28 cellular contexts compared by ENCODE assay signal in genomic region chr20:879626-880025, GRCh38. TPM values are rescaled to one million over a fixed set of nuclear protein-coding genes. Genes with fewer than 3 reads are reported as not detected.
"Had no signal": no experiment of that assay in that cellular context is flagged by ENCODE, and none has a peak within 500 bp of the region (broad histone marks: within the 10 kb centered on the region; RNA-seq: fewer than 3 reads in every experiment).

No MANE protein-coding gene starts in this region.

- H3K36me3 ChIP-seq: neural progenitor cell, ovary, right lobe of liver, sigmoid colon, stomach, thoracic aorta, thyroid gland, tibial nerve, upper lobe of left lung, vagina had no signal

- H2AFZ ChIP-seq: neural progenitor cell had no signal

- DNase-seq: natural killer cell; occipital lobe; ovary; psoas muscle; right cardiac atrium; right lobe of liver; sigmoid colon; small intestine; stimulated activated CD4-positive, alpha-beta T cell treated with anti-CD3 and anti-CD28 coated beads, Interleukin-15, amount 100 ng/mL, for 24 hours; stimulated activated CD4-positive, alpha-beta T cell treated with anti-CD3 and anti-CD28 coated beads, Interleukin-2, amount 100 ng/mL, for 24 hours; stimulated activated CD4-positive, alpha-beta T cell treated with anti-CD3 and anti-CD28 coated beads, Interleukin-2, amount 100 ng/mL, for 48 hours; stimulated activated CD4-positive, alpha-beta T cell treated with anti-CD3 and anti-CD28 coated beads, Interleukin-4, amount 100 ng/mL, for 24 hours; stimulated activated naive B cell treated with anti-CD40 and anti-IgM and Interleukin-4, amounts not matched to agents 10 μg/mL and 1 μg/mL and 100 μg/mL, for 72 hours; stimulated activated naive CD4-positive, alpha-beta T cell treated with Interleukin-2 at 50 U/mL for 16 hours; stomach; thyroid gland; trophoblast cell; upper lobe of left lung had no signal

- H3K4me2 ChIP-seq: neural progenitor cell had no signal

- H3K4me3 ChIP-seq: neural progenitor cell, ovary, psoas muscle, right lobe of liver, sigmoid colon, stomach, thoracic aorta, thyroid gland, tibial nerve, upper lobe of left lung, vagina had no signal

- FAIRE-seq: small intestine, urothelium cell line had no signal

- ATAC-seq: natural killer cell; psoas muscle; right cardiac atrium; right lobe of liver; stimulated activated effector memory CD8-positive, alpha-beta T cell treated with anti-CD3 and anti-CD28 coated beads, Interleukin-12 subunit alpha, Interleukin-12 subunit beta, amount 100 ng/mL, for 72 hours; stimulated activated naive B cell treated with anti-CD40 and anti-IgM and Interleukin-4, amounts not matched to agents 10 μg/mL and 1 μg/mL and 100 μg/mL, for 72 hours had no signal

- H3K4me1 ChIP-seq: neural progenitor cell, psoas muscle, right lobe of liver, sigmoid colon, thyroid gland had no signal

- H3K9me3 ChIP-seq: ovary, psoas muscle, right lobe of liver, sigmoid colon, stomach, thoracic aorta, thyroid gland, tibial nerve, upper lobe of left lung, vagina had no signal

- H3K27ac ChIP-seq: neural progenitor cell, ovary, psoas muscle, right lobe of liver, sigmoid colon, stomach, thoracic aorta, thyroid gland, tibial nerve, upper lobe of left lung, vagina had no signal

- H3K27me3 ChIP-seq: neural progenitor cell, ovary, thyroid gland, tibial nerve, upper lobe of left lung, vagina had no signal

RNA-seq across cellular contexts. Expression of gene ANGPT4, which starts 36.5 kb away (rescaled TPM):
- total RNA-seq: natural killer cell, occipital lobe, progenitor cell of endocrine pancreas, renal cortical epithelial cell, temporal lobe had no signal
- polyA plus RNA-seq: neural cell had no signal
